ENCODE assay signal across 8 cellular contexts in genomic region chr12:6056406-6057211, GRCh38.
DNase-seq lines count a peak whose midpoint lies in the region; ATAC-seq and TF ChIP-seq lines count a peak whose summit lies in the region.

No MANE protein-coding gene starts in this region.

- TF ChIP-seq EP300 in Ishikawa (IDR thresholded peaks at IDR 0.05; ENCODE audit: borderline replicate concordance) = no peak

- no peak overlapping the region for H2AK5ac ChIP-seq in mesenchymal stem cell (ENCODE audit: low read length, severe bottlenecking)

- peak overlapping the region in 1 of 2 experiments; percentile 63 for H2BK12ac ChIP-seq in mesenchymal stem cell (ENCODE audit: low read length in 2 of 2)

- H3K4me3 ChIP-seq in BLaER1 = peak overlapping the region; percentile 51
- no peak overlapping the region for H3K4me3 ChIP-seq in astrocyte of the cerebellum (ENCODE audit: low read depth, low read length)
- peak overlapping the region in 1 of 2 experiments; percentile 21 for H3K4me3 ChIP-seq in mesenchymal stem cell (ENCODE audit: insufficient read depth in 1 of 2, low read depth in 1 of 2, low read length in 2 of 2)

- in situ Hi-C loops in astrocyte of the cerebellum (cut with HindIII; ENCODE audit: low sequenced_read_pairs) = no loop called here

- H2AFZ ChIP-seq in mesenchymal stem cell (ENCODE audit: low read depth, low read length) = peak overlapping the region; percentile 55

- H3K27ac ChIP-seq in BLaER1 (no peak overlapping the region), mesenchymal stem cell (ENCODE audit: low read length, poor library complexity, severe bottlenecking) (no peak overlapping the region)

- H3K9ac ChIP-seq in BLaER1 = no peak overlapping the region
- H3K9ac ChIP-seq in mesenchymal stem cell (ENCODE audit: low read length) = peak overlapping the region; percentile 20

- H2BK5ac ChIP-seq in mesenchymal stem cell (ENCODE audit: low read depth, low read length, poor library complexity, severe bottlenecking) = no peak overlapping the region

- DNase-seq in astrocyte of the cerebellum (ENCODE audit: low read depth) (no peak), mesenchymal stem cell (no peak), DMS79 (lab: John Stamatoyannopoulos, UW) (no peak)
- DNase-seq in activated CD4-positive, alpha-beta T cell treated with anti-CD3 and anti-CD28 coated beads, Interleukin-2, amount 50 U/mL, for 4 hours = no peak

- peak overlapping the region in 1 of 2 experiments; percentile 23 for H3K23ac ChIP-seq in mesenchymal stem cell (ENCODE audit: low read length in 2 of 2)

- H3K79me1 ChIP-seq in mesenchymal stem cell (replicated peaks; ENCODE audit: low read length, poor library complexity, severe bottlenecking) = no peaks in the 10 kb centered on the region

- peak; percentile 48 for TF ChIP-seq CTCF in astrocyte of the cerebellum (IDR thresholded peaks at IDR 0.05; ENCODE audit: low read depth, low read length, missing control alignments)

- H4K20me1 ChIP-seq in BLaER1 = no peaks in the 10 kb centered on the region

- WGBS in mesenchymal stem cell = 25% methylated on average over 43 of the region's 58 CpGs

- H4K91ac ChIP-seq in mesenchymal stem cell (ENCODE audit: low read length) = no peak overlapping the region

- peak overlapping the region in 1 of 2 experiments; percentile 10 for H3K4ac ChIP-seq in mesenchymal stem cell (ENCODE audit: low read depth in 1 of 2, low read length in 2 of 2)

- peaks cover 25% of the 10 kb centered on the region; the same call in 1 of the 2 replicates for H3K4me1 ChIP-seq in BLaER1
- peaks cover 24% of the 10 kb centered on the region for H3K4me1 ChIP-seq in mesenchymal stem cell (ENCODE audit: control insufficient read depth, insufficient read depth, low read depth, low read length)

- H3K27me3 ChIP-seq in BLaER1 (peaks cover 8% of the 10 kb centered on the region), mesenchymal stem cell (ENCODE audit: control insufficient read depth in 1 of 2, insufficient read depth in 1 of 2, low read length in 2 of 2) (peaks cover 0 to 13% of the 10 kb centered on the region in 2 experiments)

- peak overlapping the region; percentile 1 for H4K8ac ChIP-seq in mesenchymal stem cell (ENCODE audit: low read length)

- H3K36me3 ChIP-seq in BLaER1 (no peaks in the 10 kb centered on the region), mesenchymal stem cell (ENCODE audit: control insufficient read depth in 1 of 2, insufficient read depth in 2 of 2, low read depth in 1 of 2, low read length in 2 of 2) (no peaks in the 10 kb centered on the region)

- H2BK15ac ChIP-seq in mesenchymal stem cell (ENCODE audit: low read depth, poor library complexity, severe bottlenecking) = no peak overlapping the region

- H3K18ac ChIP-seq in mesenchymal stem cell (ENCODE audit: low read depth in 1 of 2, low read length in 2 of 2) = peak overlapping the region in 1 of 2 experiments; percentile 71

- no peak overlapping the region for H2BK120ac ChIP-seq in mesenchymal stem cell (ENCODE audit: low read depth, low read length)

- no peaks in the 10 kb centered on the region for H3K9me3 ChIP-seq in BLaER1
- no peaks in the 10 kb centered on the region for H3K9me3 ChIP-seq in mesenchymal stem cell (ENCODE audit: control insufficient read depth, low read length)

- H3K14ac ChIP-seq in mesenchymal stem cell (ENCODE audit: low read length in 2 of 2) = peak overlapping the region in 1 of 2 experiments; percentile 53

- ATAC-seq in GM19395 (IDR thresholded peaks at IDR 0.05; ENCODE audit: unreplicated experiment) (no peak), HG03175 (IDR thresholded peaks at IDR 0.05; ENCODE audit: unreplicated experiment) (no peak)

- peak overlapping the region; percentile 59 for H3K4me2 ChIP-seq in BLaER1
- H3K4me2 ChIP-seq in mesenchymal stem cell (ENCODE audit: low read length, poor library complexity, severe bottlenecking) = peak overlapping the region; percentile 17

- TF ChIP-seq RAD21 in Ishikawa (IDR thresholded peaks at IDR 0.05; ENCODE audit: low read depth) = peak; percentile 43; the same call in 1 of the 2 replicates

TF ChIP-seq in Ishikawa, 13 proteins besides CTCF, POLR2A, EP300 and RAD21:
- TF ChIP-seq FOXM1 (IDR thresholded peaks at IDR 0.05; ENCODE audit: borderline replicate concordance, low read depth) = no peak
- no peak for TF ChIP-seq TAF1 (IDR thresholded peaks at IDR 0.05; ENCODE audit: low read depth)
- peak; percentile 54; the same call in 1 of the 2 replicates for TF ChIP-seq ZBTB7A (IDR thresholded peaks at IDR 0.05; ENCODE audit: low read depth)
- TF ChIP-seq CREB1 (IDR thresholded peaks at IDR 0.05; ENCODE audit: low read depth) = no peak
- no peak for TF ChIP-seq EGR1 (IDR thresholded peaks at IDR 0.05)
